ENCODE assay signal across 10 cellular contexts in genomic region chr12:108833355-108833733, GRCh38. TPM values are rescaled to one million over a fixed set of nuclear protein-coding genes. Genes with fewer than 3 reads are reported as not detected.
DNase-seq lines count a peak whose midpoint lies in the region; ATAC-seq, FAIRE-seq and TF ChIP-seq lines count a peak whose summit lies in the region.
"Had no signal": no experiment of that assay in that cellular context is flagged by ENCODE, and none has a peak within 500 bp of the region (broad histone marks: within the 10 kb centered on the region; RNA-seq: fewer than 3 reads in every experiment).

No MANE protein-coding gene starts in this region.

- H3K9me3 ChIP-seq in hepatocyte (ENCODE audit: low read depth) (no peaks in the 10 kb centered on the region), small intestine (ENCODE audit: control insufficient read depth, low read depth) (no peaks in the 10 kb centered on the region)

- TF ChIP-seq POLR2A in H54 (IDR thresholded peaks at IDR 0.05; ENCODE audit: low read depth, low read length) = peak; percentile 23; the same call in 1 of the 2 replicates

- no peaks in the 10 kb centered on the region for H3K9me2 ChIP-seq in hepatocyte (replicated peaks; ENCODE audit: insufficient read depth)

- no peak overlapping the region for H2AFZ ChIP-seq in hepatocyte

- peaks cover 70% of the 10 kb centered on the region for H3K79me2 ChIP-seq in hepatocyte

- H3K4me1 ChIP-seq in hepatocyte (ENCODE audit: insufficient read depth) (peaks cover 18% of the 10 kb centered on the region), small intestine (ENCODE audit: control insufficient read depth in 2 of 2, insufficient read depth in 1 of 2, low read depth in 1 of 2, low read length in 1 of 2) (peaks cover 0 to 11% of the 10 kb centered on the region in 2 donors)

- H3K27ac ChIP-seq in hepatocyte (peak overlapping the region; percentile 68), small intestine (ENCODE audit: low read depth in 1 of 2, low read length in 1 of 2) (peak overlapping the region; percentile 9 to 80)

- H3K36me3 ChIP-seq in hepatocyte (replicated peaks; ENCODE audit: insufficient read depth, low read depth) = no peaks in the 10 kb centered on the region
- H3K36me3 ChIP-seq in small intestine (ENCODE audit: control insufficient read depth in 2 of 2, insufficient read depth in 2 of 2, low read length in 2 of 2) = peaks cover 2% of the 10 kb centered on the region in 2 donors

- peak; percentile 50 for DNase-seq in H54 (ENCODE audit: insufficient read length, low spot score)
- DNase-seq in astrocyte of the cerebellum (ENCODE audit: low read depth) = peak; percentile 67
- DNase-seq in hepatocyte (ENCODE audit: low spot score) = peak; percentile 57
- DNase-seq in small intestine = no peak
- no peak for DNase-seq in stimulated activated CD4-positive, alpha-beta T cell treated with anti-CD3 and anti-CD28 coated beads, Interleukin-4, amount 100 ng/mL, for 4 hours
- no peak for DNase-seq in activated T-cell treated with anti-CD3 and anti-CD28 coated beads, Interleukin-2, amount 50 U/mL, for 1 hour
- DNase-seq in SHP77 (lab: John Stamatoyannopoulos, UW) = no peak

- H3K4me3 ChIP-seq in astrocyte of the cerebellum (ENCODE audit: low read depth, low read length) (peak overlapping the region; percentile 11), hepatocyte (no peak overlapping the region), small intestine (ENCODE audit: low read depth in 1 of 2, low read length in 2 of 2) (no peak overlapping the region)

- H3K27me3 ChIP-seq in hepatocyte (no peaks in the 10 kb centered on the region), small intestine (ENCODE audit: control insufficient read depth in 2 of 2, insufficient read depth in 2 of 2, low read length in 2 of 2) (no peaks in the 10 kb centered on the region)

- no peak for TF ChIP-seq CTCF in astrocyte of the cerebellum (IDR thresholded peaks at IDR 0.05; ENCODE audit: low read depth, low read length, missing control alignments)
- no peak for TF ChIP-seq CTCF in hepatocyte (IDR thresholded peaks at IDR 0.05; ENCODE audit: poor library complexity)

- H4K20me1 ChIP-seq in hepatocyte (ENCODE audit: insufficient read depth, poor library complexity, severe bottlenecking) = no peaks in the 10 kb centered on the region

- ATAC-seq in GM21526 (IDR thresholded peaks at IDR 0.05; ENCODE audit: low FRiP score, unreplicated experiment) = no peak

- H3K4me2 ChIP-seq in hepatocyte = peak overlapping the region; percentile 55

- WGBS in hepatocyte (ENCODE audit: low lambda C conversion rate, missing lambda C conversion rate) = 39% methylated on average over 9 of the region's 9 CpGs
- 59 to 87% (median 84%) methylated on average over 9 of the region's 9 CpGs for WGBS in small intestine, 3 donors

- in situ Hi-C loops in astrocyte of the cerebellum (cut with HindIII; ENCODE audit: low sequenced_read_pairs) = loop anchor here (5.0 to 25.0 kb wide), 2 partner anchors 171 to 271 kb away; partner anchors contain the start of genes ISCU and SART3

- no peak for FAIRE-seq in H54 (lab: Jason Lieb, UNC)
- FAIRE-seq in small intestine (lab: Jason Lieb, UNC) = no peak

RNA-seq across cellular contexts. Expression of gene SSH1, which starts 24.0 kb away (rescaled TPM):
- 8.2 and 8.9 TPM in 2 replicates for total RNA-seq in hepatocyte
- polyA plus RNA-seq in hepatocyte (7.4 and 12.2 TPM in 2 replicates), small intestine (1 to 10 TPM; 1.6 to 7.0 (median 2.2) TPM)

RNA-seq across cellular contexts. Expression of gene DAO, which starts 46.5 kb away (rescaled TPM):
- total RNA-seq in hepatocyte = 0.90 and 2.2 TPM in 2 replicates
- 0.41 and 0.88 TPM in 2 replicates for polyA plus RNA-seq in hepatocyte
- not detected for polyA plus RNA-seq in small intestine
- total RNA-seq: activated CD8-positive, alpha-beta memory T cell treated with anti-CD3 and anti-CD28 coated beads for 36 hours; temporal lobe had no signal

Comparison
In these comparisons a context has a peak if more than half of its experiments do, and no peak if none do; other contexts are left out.
1. DNase-seq: peak in H54 (single experiment), astrocyte of the cerebellum (single experiment) and hepatocyte (single experiment); none in small intestine (single experiment), stimulated activated CD4-positive, alpha-beta T cell treated with anti-CD3 and anti-CD28 coated beads, Interleukin-4, amount 100 ng/mL, for 4 hours (0 of 2), activated T-cell treated with anti-CD3 and anti-CD28 coated beads, Interleukin-2, amount 50 U/mL, for 1 hour (single experiment) and SHP77 (0 of 2).